34 cellular contexts compared by ENCODE assay signal in genomic region chr10:82865366-82865765, GRCh38.
"Had no signal": no experiment of that assay in that cellular context is flagged by ENCODE, and none has a peak within 500 bp of the region (broad histone marks: within the 10 kb centered on the region; RNA-seq: fewer than 3 reads in every experiment).

No MANE protein-coding gene starts in this region.

- H3K27ac ChIP-seq: KMS-11 had no signal

- H3K9me3 ChIP-seq: MG63 had no signal

- H3K4me3 ChIP-seq: MG63 had no signal

- H3K4me2 ChIP-seq: KMS-11 had no signal

- H3K36me3 ChIP-seq: MG63 had no signal

- DNase-seq: Karpas-422, Kasumi-1, KG1, MG63, MM.1S, MV-4-11, NCI-H1048, NCI-H1092, NCI-H1092 treated with DMSO at 0.1 percent for 48 hours, NCI-H1105, NCI-H1105 treated with DMSO at 0.1 percent for 48 hours, NCI-H1417, NCI-H1417 treated with DMSO at 0.1 percent for 48 hours, NCI-H1436, NCI-H1436 treated with DMSO at 0.1 percent for 48 hours, NCI-H146, NCI-H1694, NCI-H1694 treated with DMSO at 0.1 percent for 48 hours, NCI-H187, NCI-H187 treated with DMSO at 0.1 percent for 48 hours, NCI-H1930, NCI-H2029, NCI-H2029 treated with DMSO at 0.1 percent for 48 hours, NCI-H2081, NCI-H2081 treated with DMSO at 0.1 percent for 48 hours, NCI-H2107, NCI-H2171, NCI-H2171 treated with DMSO at 0.1 percent for 48 hours, NCI-H2227 treated with DMSO at 0.1 percent for 48 hours, NCI-H226, NCI-H345, NCI-H446, NCI-H446 treated with DMSO at 0.1 percent for 48 hours had no signal

- H3K9ac ChIP-seq: KMS-11 had no signal

- H3K27me3 ChIP-seq: MG63 had no signal
